Comparison of ENCODE assay signal across 1 cellular context in genomic region chr2:159615187-159615935, GRCh38.
A peak's percentile ranks its signal among the peaks of the same experiment; 100 is the strongest.
TF ChIP-seq lines count a peak whose summit lies in the region.

No MANE protein-coding gene starts in this region.

TF ChIP-seq in HepG2, 621 proteins besides CTCF, POLR2A, EP300 and RAD21 (continued from another document and continues in another):
- TF ChIP-seq, protein P1, sequence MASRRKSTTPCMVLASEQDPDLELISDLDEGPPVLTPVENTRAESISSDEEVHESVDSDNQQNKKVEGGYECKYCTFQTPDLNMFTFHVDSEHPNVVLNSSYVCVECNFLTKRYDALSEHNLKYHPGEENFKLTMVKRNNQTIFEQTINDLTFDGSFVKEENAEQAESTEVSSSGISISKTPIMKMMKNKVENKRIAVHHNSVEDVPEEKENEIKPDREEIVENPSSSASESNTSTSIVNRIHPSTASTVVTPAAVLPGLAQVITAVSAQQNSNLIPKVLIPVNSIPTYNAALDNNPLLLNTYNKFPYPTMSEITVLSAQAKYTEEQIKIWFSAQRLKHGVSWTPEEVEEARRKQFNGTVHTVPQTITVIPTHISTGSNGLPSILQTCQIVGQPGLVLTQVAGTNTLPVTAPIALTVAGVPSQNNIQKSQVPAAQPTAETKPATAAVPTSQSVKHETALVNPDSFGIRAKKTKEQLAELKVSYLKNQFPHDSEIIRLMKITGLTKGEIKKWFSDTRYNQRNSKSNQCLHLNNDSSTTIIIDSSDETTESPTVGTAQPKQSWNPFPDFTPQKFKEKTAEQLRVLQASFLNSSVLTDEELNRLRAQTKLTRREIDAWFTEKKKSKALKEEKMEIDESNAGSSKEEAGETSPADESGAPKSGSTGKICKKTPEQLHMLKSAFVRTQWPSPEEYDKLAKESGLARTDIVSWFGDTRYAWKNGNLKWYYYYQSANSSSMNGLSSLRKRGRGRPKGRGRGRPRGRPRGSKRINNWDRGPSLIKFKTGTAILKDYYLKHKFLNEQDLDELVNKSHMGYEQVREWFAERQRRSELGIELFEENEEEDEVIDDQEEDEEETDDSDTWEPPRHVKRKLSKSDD (CRISPR knock-in tag; IDR thresholded peaks at IDR 0.05; ENCODE audit: low read depth): 0 out of 2 replicates have a peak, but pooled peaks have one; percentile 74
- TF ChIP-seq NCOR1 (IDR thresholded peaks at IDR 0.05; ENCODE audit: borderline replicate concordance, low read length): no peak
- TF ChIP-seq JDP2 (CRISPR knock-in tag; IDR thresholded peaks at IDR 0.05; ENCODE audit: borderline replicate concordance): peak; percentile 27; the same call in 1 of the 2 replicates
- no peak for TF ChIP-seq EHMT2 (IDR thresholded peaks at IDR 0.05; ENCODE audit: borderline replicate concordance, low read depth, low read length)
- peak; percentile 78; the same call in 1 of the 2 replicates for TF ChIP-seq CENPT (CRISPR knock-in tag; IDR thresholded peaks at IDR 0.05; ENCODE audit: low read depth)
- TF ChIP-seq KAT8 (CRISPR knock-in tag; IDR thresholded peaks at IDR 0.05): no peak; the same call in 1 of the 2 replicates
- peak; percentile 60 for TF ChIP-seq ZNF292 (CRISPR knock-in tag; IDR thresholded peaks at IDR 0.05; ENCODE audit: borderline replicate concordance, low read depth)
- no peak; the same call in 1 of the 2 replicates for TF ChIP-seq MAF1 (CRISPR knock-in tag; IDR thresholded peaks at IDR 0.05; ENCODE audit: borderline replicate concordance)
- TF ChIP-seq MIXL1 (CRISPR knock-in tag; IDR thresholded peaks at IDR 0.05): 0 out of 2 replicates have a peak, but pooled peaks have one; percentile 24
- TF ChIP-seq TBX3 (IDR thresholded peaks at IDR 0.05; ENCODE audit: borderline replicate concordance): peak; percentile 18; the same call in 1 of the 2 replicates
- TF ChIP-seq, protein P2, sequence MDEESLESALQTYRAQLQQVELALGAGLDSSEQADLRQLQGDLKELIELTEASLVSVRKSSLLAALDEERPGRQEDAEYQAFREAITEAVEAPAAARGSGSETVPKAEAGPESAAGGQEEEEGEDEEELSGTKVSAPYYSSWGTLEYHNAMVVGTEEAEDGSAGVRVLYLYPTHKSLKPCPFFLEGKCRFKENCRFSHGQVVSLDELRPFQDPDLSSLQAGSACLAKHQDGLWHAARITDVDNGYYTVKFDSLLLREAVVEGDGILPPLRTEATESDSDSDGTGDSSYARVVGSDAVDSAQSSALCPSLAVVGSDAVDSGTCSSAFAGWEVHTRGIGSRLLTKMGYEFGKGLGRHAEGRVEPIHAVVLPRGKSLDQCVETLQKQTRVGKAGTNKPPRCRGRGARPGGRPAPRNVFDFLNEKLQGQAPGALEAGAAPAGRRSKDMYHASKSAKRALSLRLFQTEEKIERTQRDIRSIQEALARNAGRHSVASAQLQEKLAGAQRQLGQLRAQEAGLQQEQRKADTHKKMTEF (CRISPR knock-in tag; IDR thresholded peaks at IDR 0.05): no peak; the same call in 1 of the 2 replicates
- TF ChIP-seq FOXP1 (IDR thresholded peaks at IDR 0.05): no peak
- peak; percentile 64 for TF ChIP-seq FOXP1 (CRISPR knock-in tag; IDR thresholded peaks at IDR 0.05)
- peak; percentile 76; the same call in 1 of the 2 replicates for TF ChIP-seq ARNT2 (CRISPR knock-in tag; IDR thresholded peaks at IDR 0.05; ENCODE audit: low read depth)
- no peak for TF ChIP-seq ZNF569 (CRISPR knock-in tag; IDR thresholded peaks at IDR 0.05; ENCODE audit: borderline replicate concordance)
- TF ChIP-seq, protein P3, sequence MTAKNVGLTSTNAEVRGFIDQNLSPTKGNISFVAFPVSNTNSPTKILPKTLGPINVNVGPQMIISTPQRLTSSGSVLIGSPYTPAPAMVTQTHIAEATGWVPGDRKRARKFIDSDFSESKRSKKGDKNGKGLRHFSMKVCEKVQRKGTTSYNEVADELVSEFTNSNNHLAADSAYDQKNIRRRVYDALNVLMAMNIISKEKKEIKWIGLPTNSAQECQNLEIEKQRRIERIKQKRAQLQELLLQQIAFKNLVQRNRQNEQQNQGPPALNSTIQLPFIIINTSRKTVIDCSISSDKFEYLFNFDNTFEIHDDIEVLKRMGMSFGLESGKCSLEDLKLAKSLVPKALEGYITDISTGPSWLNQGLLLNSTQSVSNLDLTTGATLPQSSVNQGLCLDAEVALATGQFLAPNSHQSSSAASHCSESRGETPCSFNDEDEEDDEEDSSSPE (CRISPR knock-in tag; IDR thresholded peaks at IDR 0.05): no peak; the same call in none of the 2 replicates
- no peak for TF ChIP-seq ZNF24 (IDR thresholded peaks at IDR 0.05)
- TF ChIP-seq FLYWCH1 (CRISPR knock-in tag; IDR thresholded peaks at IDR 0.05): no peak
- peak; percentile 92 for TF ChIP-seq RBFOX2 (IDR thresholded peaks at IDR 0.05; ENCODE audit: low read depth, low read length)
- peak; percentile 36; the same call in 1 of the 2 replicates for TF ChIP-seq ZBTB2 (CRISPR knock-in tag; IDR thresholded peaks at IDR 0.05; ENCODE audit: low read depth)
- TF ChIP-seq ARID5B (CRISPR knock-in tag; IDR thresholded peaks at IDR 0.05): peak; percentile 70
- TF ChIP-seq TBX2 (CRISPR knock-in tag; IDR thresholded peaks at IDR 0.05; ENCODE audit: borderline replicate concordance): peak; percentile 52; the same call in 1 of the 2 replicates
- TF ChIP-seq ZNF335 (CRISPR knock-in tag; IDR thresholded peaks at IDR 0.05): 0 out of 2 replicates have a peak, but pooled peaks have one; percentile 40
- TF ChIP-seq SRY (CRISPR knock-in tag; IDR thresholded peaks at IDR 0.05): no peak
- no peak for TF ChIP-seq KLF13 (CRISPR knock-in tag; IDR thresholded peaks at IDR 0.05)
- no peak for TF ChIP-seq ZNF496 (CRISPR knock-in tag; IDR thresholded peaks at IDR 0.05; ENCODE audit: insufficient replicate concordance)
- TF ChIP-seq ZBTB7A (CRISPR knock-in tag; IDR thresholded peaks at IDR 0.05): peak; percentile 58; the same call in 1 of the 2 replicates
- TF ChIP-seq ZNF350 (CRISPR knock-in tag; IDR thresholded peaks at IDR 0.05; ENCODE audit: borderline replicate concordance, low read depth): peak; percentile 69; the same call in 1 of the 2 replicates
- no peak for TF ChIP-seq ZNF709 (CRISPR knock-in tag; IDR thresholded peaks at IDR 0.05)
- TF ChIP-seq ATF7 (IDR thresholded peaks at IDR 0.05): no peak
- TF ChIP-seq ATF7 (CRISPR knock-in tag; IDR thresholded peaks at IDR 0.05): no peak
- TF ChIP-seq ZBTB42 (CRISPR knock-in tag; IDR thresholded peaks at IDR 0.05): no peak
- TF ChIP-seq ZNF775 (CRISPR knock-in tag; IDR thresholded peaks at IDR 0.05; ENCODE audit: borderline replicate concordance): no peak
- no peak for TF ChIP-seq FOXA1 (IDR thresholded peaks at IDR 0.05)
- 0 out of 2 replicates have a peak, but pooled peaks have one; percentile 11 for TF ChIP-seq FOXA1 (CRISPR knock-in tag; IDR thresholded peaks at IDR 0.05)
- peak; percentile 42; the same call in 1 of the 2 replicates for TF ChIP-seq ZBTB7B (CRISPR knock-in tag; IDR thresholded peaks at IDR 0.05)
- peak; percentile 82 for TF ChIP-seq POLR2G (IDR thresholded peaks at IDR 0.05; ENCODE audit: low read depth, low read length)
- TF ChIP-seq SNAPC2 (CRISPR knock-in tag; IDR thresholded peaks at IDR 0.05): peak; percentile 46; the same call in 1 of the 2 replicates
- TF ChIP-seq ZNF678 (CRISPR knock-in tag; IDR thresholded peaks at IDR 0.05): no peak; the same call in 1 of the 2 replicates
- no peak for TF ChIP-seq PAX8 (CRISPR knock-in tag; IDR thresholded peaks at IDR 0.05; ENCODE audit: borderline replicate concordance)
- TF ChIP-seq HOXA3 (CRISPR knock-in tag; IDR thresholded peaks at IDR 0.05): 0 out of 2 replicates have a peak, but pooled peaks have one; percentile 14
- no peak for TF ChIP-seq MXD4 (CRISPR knock-in tag; IDR thresholded peaks at IDR 0.05)
- TF ChIP-seq ZSCAN12 (CRISPR knock-in tag; IDR thresholded peaks at IDR 0.05): no peak
- TF ChIP-seq ZNF879 (CRISPR knock-in tag; IDR thresholded peaks at IDR 0.05): no peak
- peak; percentile 38; the same call in 1 of the 2 replicates for TF ChIP-seq ETV5 (CRISPR knock-in tag; IDR thresholded peaks at IDR 0.05; ENCODE audit: borderline replicate concordance)
- peak; percentile 78 for TF ChIP-seq ARNTL (CRISPR knock-in tag; IDR thresholded peaks at IDR 0.05)
- TF ChIP-seq, protein P4, sequence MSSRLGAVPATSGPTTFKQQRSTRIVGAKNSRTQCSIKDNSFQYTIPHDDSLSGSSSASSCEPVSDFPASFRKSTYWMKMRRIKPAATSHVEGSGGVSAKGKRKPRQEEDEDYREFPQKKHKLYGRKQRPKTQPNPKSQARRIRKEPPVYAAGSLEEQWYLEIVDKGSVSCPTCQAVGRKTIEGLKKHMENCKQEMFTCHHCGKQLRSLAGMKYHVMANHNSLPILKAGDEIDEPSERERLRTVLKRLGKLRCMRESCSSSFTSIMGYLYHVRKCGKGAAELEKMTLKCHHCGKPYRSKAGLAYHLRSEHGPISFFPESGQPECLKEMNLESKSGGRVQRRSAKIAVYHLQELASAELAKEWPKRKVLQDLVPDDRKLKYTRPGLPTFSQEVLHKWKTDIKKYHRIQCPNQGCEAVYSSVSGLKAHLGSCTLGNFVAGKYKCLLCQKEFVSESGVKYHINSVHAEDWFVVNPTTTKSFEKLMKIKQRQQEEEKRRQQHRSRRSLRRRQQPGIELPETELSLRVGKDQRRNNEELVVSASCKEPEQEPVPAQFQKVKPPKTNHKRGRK (CRISPR knock-in tag; IDR thresholded peaks at IDR 0.05): no peak; the same call in 1 of the 2 replicates
- no peak for TF ChIP-seq ZNF547 (CRISPR knock-in tag; IDR thresholded peaks at IDR 0.05)
- TF ChIP-seq ZNF577 (CRISPR knock-in tag; IDR thresholded peaks at IDR 0.05; ENCODE audit: borderline replicate concordance, low read depth): no peak
- TF ChIP-seq ZFX (CRISPR knock-in tag; IDR thresholded peaks at IDR 0.05; ENCODE audit: low read depth): peak; percentile 81
- TF ChIP-seq RXRB (CRISPR knock-in tag; IDR thresholded peaks at IDR 0.05; ENCODE audit: borderline replicate concordance): peak; percentile 57; the same call in 1 of the 2 replicates
- peak; percentile 28; the same call in 1 of the 2 replicates for TF ChIP-seq SIN3A (IDR thresholded peaks at IDR 0.05; ENCODE audit: borderline replicate concordance, low read depth, low read length)
- peak; percentile 26; the same call in 1 of the 2 replicates for TF ChIP-seq NFYC (CRISPR knock-in tag; IDR thresholded peaks at IDR 0.05)
- TF ChIP-seq ZNF773 (CRISPR knock-in tag; IDR thresholded peaks at IDR 0.05; ENCODE audit: borderline replicate concordance): no peak
- TF ChIP-seq FOXO1 (CRISPR knock-in tag; IDR thresholded peaks at IDR 0.05): peak; percentile 41
- TF ChIP-seq FUBP1 (CRISPR knock-in tag; IDR thresholded peaks at IDR 0.05; ENCODE audit: borderline replicate concordance): no peak
